Comparison of ENCODE assay signal across 15 cellular contexts in the genomic region with DNA sequence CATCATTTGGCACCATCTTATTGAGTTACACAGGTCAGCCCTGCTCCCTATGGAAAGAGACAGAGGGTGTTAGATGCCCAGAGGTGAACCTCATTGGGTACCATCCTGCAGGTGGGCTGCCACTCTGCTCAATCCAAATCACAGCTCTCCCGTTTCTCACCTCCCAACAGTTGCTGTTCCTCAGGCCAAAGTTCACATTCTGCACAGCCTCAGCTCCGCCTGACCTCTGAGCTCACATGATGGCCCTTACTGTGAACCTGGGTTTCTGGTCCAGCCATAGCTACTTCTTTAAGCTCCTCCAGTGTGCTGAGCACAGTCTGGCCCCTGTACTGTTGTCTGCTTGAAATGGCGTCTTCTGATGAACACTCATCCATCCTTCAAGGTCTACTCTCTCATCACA.
"Had no signal": no experiment of that assay in that cellular context is flagged by ENCODE, and none has a peak within 500 bp of the region (broad histone marks: within the 10 kb centered on the region; RNA-seq: fewer than 3 reads in every experiment).

No MANE protein-coding gene starts in this region.

- H3K27me3 Mint-ChIP-seq: type B pancreatic cell had no signal

- H3K9me3 ChIP-seq: body of pancreas, right atrium auricular region had no signal

- H3K4me3 Mint-ChIP-seq: type B pancreatic cell had no signal

- H3K27ac Mint-ChIP-seq: activated T-helper 2 cell treated with anti-CD3 and anti-CD28 coated beads, Interferon-gamma antibody, Interleukin-2, Interleukin-4, amounts not matched to agents 10 μg/mL and 5 μg/mL and 100 μg/mL, durations not matched to agents 14 hours and 24 hours and 36 hours; stimulated activated effector memory CD8-positive, alpha-beta T cell treated with anti-CD3 and anti-CD28 coated beads, Interleukin-12 subunit alpha, Interleukin-12 subunit beta, amount 100 ng/mL, for 72 hours; type B pancreatic cell had no signal

- H3K27ac ChIP-seq: right atrium auricular region, VCaP had no signal

- H3K9me3 Mint-ChIP-seq: stimulated activated effector memory CD8-positive, alpha-beta T cell treated with anti-CD3 and anti-CD28 coated beads, Interleukin-12 subunit alpha, Interleukin-12 subunit beta, amount 100 ng/mL, for 72 hours; type B pancreatic cell had no signal

- DNase-seq: activated naive CD4-positive, alpha-beta T cell treated with anti-CD3 and anti-CD28 coated beads, Interleukin-2, amount 50 U/mL, for 16 hours; body of pancreas; central memory CD4-positive, alpha-beta T cell; cortex of kidney; hippocampal formation; kidney glomerular epithelial cell; naive thymus-derived CD4-positive, alpha-beta T cell; T-helper 9 cell had no signal

- H3K27me3 ChIP-seq: body of pancreas, right atrium auricular region had no signal

- H3K4me3 ChIP-seq: body of pancreas, lung, right atrium auricular region, skin epidermis had no signal

- ATAC-seq: body of pancreas; naive thymus-derived CD4-positive, alpha-beta T cell; stimulated activated effector memory CD8-positive, alpha-beta T cell treated with anti-CD3 and anti-CD28 coated beads, Interleukin-12 subunit alpha, Interleukin-12 subunit beta, amount 100 ng/mL, for 72 hours had no signal

- H3K36me3 Mint-ChIP-seq: type B pancreatic cell had no signal
